ENCODE assay signal across 9 cellular contexts in the genomic region with DNA sequence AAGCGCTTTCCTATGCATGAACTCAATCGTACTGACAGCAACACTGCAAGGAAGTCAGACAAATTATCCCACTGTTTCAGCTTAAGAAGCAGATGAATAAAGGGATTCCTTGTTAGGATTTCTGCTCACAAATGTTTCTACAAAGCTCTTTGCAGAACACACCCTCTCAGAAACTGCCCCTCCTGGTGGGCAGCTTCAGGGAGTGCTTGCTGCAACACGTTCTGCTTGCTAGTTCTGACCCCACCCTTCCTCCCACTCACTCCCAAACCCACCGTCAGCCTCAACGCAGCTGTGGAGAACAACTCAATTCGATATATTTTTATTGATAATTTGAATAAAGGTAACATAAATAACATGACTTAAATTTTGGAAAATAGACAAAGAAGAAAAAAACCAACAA.
DNase-seq lines count a peak whose midpoint lies in the region; FAIRE-seq lines count a peak whose summit lies in the region.
"Had no signal": no experiment of that assay in that cellular context is flagged by ENCODE, and none has a peak within 500 bp of the region (broad histone marks: within the 10 kb centered on the region; RNA-seq: fewer than 3 reads in every experiment).

No MANE protein-coding gene starts in this region.

- peaks cover 2% of the 10 kb centered on the region for H3K27me3 Mint-ChIP-seq in T-helper 2 cell treated with Interferon-gamma antibody and Interleukin-4, amounts not matched to agents 5 μg/mL and 100 μg/mL, for 36 hours (ENCODE audit: low read depth)

- DNase-seq in stimulated activated CD4-positive, alpha-beta T cell treated with anti-CD3 and anti-CD28 coated beads, Interleukin-4, amount 100 ng/mL, for 1 hour = peak; percentile 11
- DNase-seq in stimulated activated CD4-positive, alpha-beta T cell treated with anti-CD3 and anti-CD28 coated beads, Interleukin-2, amount 100 ng/mL, for 24 hours = no peak
- DNase-seq in OCI-M1 (lab: John Stamatoyannopoulos, UW) = peak; percentile 85
- peak; percentile 26 for DNase-seq in fibroblast of peridontal ligament (ENCODE audit: extremely low read depth)
- DNase-seq in nucleus accumbens (lab: John Stamatoyannopoulos, UW) = no peak
- no peak for DNase-seq in T-helper 2 cell treated with Interferon-gamma antibody and Interleukin-4, amounts not matched to agents 5 μg/mL and 100 μg/mL, for 36 hours (ENCODE audit: low spot score)
- DNase-seq in activated naive CD4-positive, alpha-beta T cell (lab: John Stamatoyannopoulos, UW) = no peak
- no peak for DNase-seq in RCC 7860 (ENCODE audit: low spot score)
- DNase-seq: NCI-H1092 had no signal

- peaks cover 5% of the 10 kb centered on the region for H3K36me3 Mint-ChIP-seq in T-helper 2 cell treated with Interferon-gamma antibody and Interleukin-4, amounts not matched to agents 5 μg/mL and 100 μg/mL, for 36 hours (ENCODE audit: low read depth)

- no peak overlapping the region for H3K4me3 Mint-ChIP-seq in T-helper 2 cell treated with Interferon-gamma antibody and Interleukin-4, amounts not matched to agents 5 μg/mL and 100 μg/mL, for 36 hours

- H3K4me1 Mint-ChIP-seq in T-helper 2 cell treated with Interferon-gamma antibody and Interleukin-4, amounts not matched to agents 5 μg/mL and 100 μg/mL, for 36 hours (ENCODE audit: low read depth) = peaks cover 19% of the 10 kb centered on the region

- H3K27ac Mint-ChIP-seq in T-helper 2 cell treated with Interferon-gamma antibody and Interleukin-4, amounts not matched to agents 5 μg/mL and 100 μg/mL, for 36 hours = no peak overlapping the region

- no peak for FAIRE-seq in RCC 7860 (lab: Jason Lieb, UNC)

- no peaks in the 10 kb centered on the region for H3K9me3 Mint-ChIP-seq in T-helper 2 cell treated with Interferon-gamma antibody and Interleukin-4, amounts not matched to agents 5 μg/mL and 100 μg/mL, for 36 hours

Comparison
In these comparisons a context has a peak if more than half of its experiments do, and no peak if none do; other contexts are left out.
1. DNase-seq: peak in stimulated activated CD4-positive, alpha-beta T cell treated with anti-CD3 and anti-CD28 coated beads, Interleukin-4, amount 100 ng/mL, for 1 hour (single experiment), OCI-M1 (single experiment) and fibroblast of peridontal ligament (single experiment); none in stimulated activated CD4-positive, alpha-beta T cell treated with anti-CD3 and anti-CD28 coated beads, Interleukin-2, amount 100 ng/mL, for 24 hours (0 of 2), nucleus accumbens (0 of 56), T-helper 2 cell treated with Interferon-gamma antibody and Interleukin-4, amounts not matched to agents 5 μg/mL and 100 μg/mL, for 36 hours (single experiment), activated naive CD4-positive, alpha-beta T cell (0 of 4) and RCC 7860 (single experiment).